Comparison of ENCODE assay signal across 23 cellular contexts in genomic region chr22:35594686-35595085, GRCh38. TPM values are rescaled to one million over a fixed set of nuclear protein-coding genes. Genes with fewer than 3 reads are reported as not detected.
"Had no signal": no experiment of that assay in that cellular context is flagged by ENCODE, and none has a peak within 500 bp of the region (broad histone marks: within the 10 kb centered on the region; RNA-seq: fewer than 3 reads in every experiment).

No MANE protein-coding gene starts in this region.

- H3K27ac ChIP-seq: breast epithelium, dorsolateral prefrontal cortex, parathyroid adenoma, tibial artery, upper lobe of right lung had no signal

- H3K9me3 ChIP-seq: breast epithelium, tibial artery, upper lobe of right lung had no signal

- DNase-seq: central memory CD4-positive, alpha-beta T cell; cortex of kidney; dorsolateral prefrontal cortex; effector CD8-positive, alpha-beta T cell; immature natural killer cell; left colon; mammary epithelial cell; midbrain; naive B cell; stimulated activated CD4-positive, alpha-beta T cell treated with anti-CD3 and anti-CD28 coated beads, Interleukin-4, amount 100 ng/mL, for 24 hours; tibial artery; upper lobe of right lung had no signal

- H3K27ac Mint-ChIP-seq: immature natural killer cell; nephron; stimulated activated memory B cell treated with anti-CD40 and anti-IgM and Interleukin-4, amounts not matched to agents 10 μg/mL and 1 μg/mL and 100 μg/mL, for 72 hours; stimulated activated naive CD8-positive, alpha-beta T cell treated with anti-CD3 and anti-CD28 coated beads, Interleukin-15, Interleukin-2, amounts not matched to agents 100 ng/mL and 50 ng/mL, for 24 hours had no signal

- H3K27me3 Mint-ChIP-seq: stimulated activated naive CD8-positive, alpha-beta T cell treated with anti-CD3 and anti-CD28 coated beads, Interleukin-15, Interleukin-2, amounts not matched to agents 100 ng/mL and 50 ng/mL, for 24 hours had no signal

- H3K4me1 ChIP-seq: breast epithelium, parathyroid adenoma, upper lobe of right lung had no signal

- H3K9me3 Mint-ChIP-seq: immature natural killer cell; nephron; stimulated activated memory B cell treated with anti-CD40 and anti-IgM and Interleukin-4, amounts not matched to agents 10 μg/mL and 1 μg/mL and 100 μg/mL, for 72 hours; stimulated activated naive CD8-positive, alpha-beta T cell treated with anti-CD3 and anti-CD28 coated beads, Interleukin-15, Interleukin-2, amounts not matched to agents 100 ng/mL and 50 ng/mL, for 24 hours had no signal

- ATAC-seq: esophagus mucosa; left colon; stimulated activated memory B cell treated with anti-CD40 and anti-IgM and Interleukin-4, amounts not matched to agents 10 μg/mL and 1 μg/mL and 100 μg/mL, for 72 hours; upper lobe of right lung had no signal

- H3K4me3 Mint-ChIP-seq: immature natural killer cell; naive B cell; nephron; stimulated activated memory B cell treated with anti-CD40 and anti-IgM and Interleukin-4, amounts not matched to agents 10 μg/mL and 1 μg/mL and 100 μg/mL, for 72 hours; stimulated activated naive CD8-positive, alpha-beta T cell treated with anti-CD3 and anti-CD28 coated beads, Interleukin-15, Interleukin-2, amounts not matched to agents 100 ng/mL and 50 ng/mL, for 24 hours had no signal

- H3K36me3 ChIP-seq: breast epithelium, tibial artery, upper lobe of right lung had no signal

- H3K27me3 ChIP-seq: breast epithelium, dorsolateral prefrontal cortex, tibial artery, upper lobe of right lung had no signal

- H3K4me1 Mint-ChIP-seq: immature natural killer cell; naive B cell; stimulated activated memory B cell treated with anti-CD40 and anti-IgM and Interleukin-4, amounts not matched to agents 10 μg/mL and 1 μg/mL and 100 μg/mL, for 72 hours had no signal

- H3K36me3 Mint-ChIP-seq: immature natural killer cell; naive B cell; stimulated activated memory B cell treated with anti-CD40 and anti-IgM and Interleukin-4, amounts not matched to agents 10 μg/mL and 1 μg/mL and 100 μg/mL, for 72 hours had no signal

- H3K4me3 ChIP-seq: breast epithelium, dorsolateral prefrontal cortex, tibial artery, upper lobe of right lung had no signal

RNA-seq across cellular contexts. Expression of gene MB, which starts 22.4 kb away (rescaled TPM):
- total RNA-seq: fibroblast of lung, frontal cortex, mammary epithelial cell, pulmonary artery endothelial cell, temporal lobe had no signal
- polyA plus RNA-seq: fibroblast of lung, keratinocyte, mammary epithelial cell had no signal

RNA-seq across cellular contexts. Expression of gene RASD2, which starts 54.1 kb away (rescaled TPM):
- total RNA-seq: pulmonary artery endothelial cell had no signal
- polyA plus RNA-seq: immature natural killer cell had no signal
